Comparison of ENCODE assay signal across 23 cellular contexts in the genomic region with DNA sequence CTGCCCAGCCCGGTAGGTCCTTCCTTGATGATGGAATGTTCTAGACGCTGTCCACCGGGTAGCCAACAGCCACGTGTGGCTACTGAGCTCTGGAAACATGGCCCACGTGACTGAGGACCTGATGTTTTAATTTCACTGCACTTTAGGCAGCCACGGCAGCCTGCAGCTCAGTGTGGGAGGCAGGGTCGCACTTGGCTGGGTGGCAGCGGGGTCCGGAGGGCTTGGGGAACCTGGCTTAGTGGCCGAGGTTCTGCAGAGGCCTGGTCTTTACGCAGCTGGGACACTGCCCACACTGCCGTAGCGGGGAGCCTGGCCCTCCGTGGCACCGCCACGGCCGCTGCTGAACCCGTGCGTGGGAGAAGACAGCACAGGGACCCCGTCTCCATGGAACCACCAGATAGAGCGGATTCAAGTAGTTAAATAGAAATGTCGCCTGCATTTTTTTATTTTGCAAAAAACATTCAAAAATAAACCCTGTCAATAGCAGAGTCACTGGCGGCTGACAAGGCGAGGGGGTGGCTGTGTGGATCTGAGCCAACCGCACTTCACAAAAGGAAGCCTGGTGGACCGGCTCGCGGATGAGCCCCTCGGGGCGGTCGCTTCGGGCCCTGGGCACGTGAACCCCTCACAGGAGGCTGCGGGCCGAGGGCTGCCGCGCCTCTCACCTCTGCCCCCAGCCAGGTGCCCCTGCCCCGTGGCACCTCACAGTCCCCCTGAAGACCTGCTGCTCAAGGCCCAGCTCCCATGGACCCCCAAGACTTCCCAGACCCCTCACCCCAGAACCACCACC. TPM values are rescaled to one million over a fixed set of nuclear protein-coding genes. Genes with fewer than 3 reads are reported as not detected.
DNase-seq lines count a peak whose midpoint lies in the region; ATAC-seq, FAIRE-seq and TF ChIP-seq lines count a peak whose summit lies in the region.
"Had no signal": no experiment of that assay in that cellular context is flagged by ENCODE, and none has a peak within 500 bp of the region (broad histone marks: within the 10 kb centered on the region; RNA-seq: fewer than 3 reads in every experiment).

No MANE protein-coding gene starts in this region.

- no peak overlapping the region for H2AK5ac ChIP-seq in H1 (ENCODE audit: low read depth, low read length)
- H2AK5ac ChIP-seq in neuronal stem cell (ENCODE audit: low read depth, low read length) = peak overlapping the region; percentile 92

- no peaks in the 10 kb centered on the region for H3K79me2 ChIP-seq in H1 (ENCODE audit: control insufficient read depth in 1 of 2, insufficient read depth in 2 of 2, low read length in 2 of 2)

- ATAC-seq in right cardiac atrium = peak in 1 of 2 donors; percentile 8
- ATAC-seq: HCT116 had no signal

- no peak overlapping the region for H2AFZ ChIP-seq in H1 (ENCODE audit: low read length)
- H2AFZ ChIP-seq in neuronal stem cell (ENCODE audit: low read length) = no peak overlapping the region
- H2AFZ ChIP-seq: GM23248 had no signal

- H3K36me3 ChIP-seq in H1 (ENCODE audit: control insufficient read depth in 2 of 4, insufficient read depth in 4 of 4, low read length in 3 of 4) (peaks cover 0 to 10% (median 0%) of the 10 kb centered on the region in 4 experiments; a peak in 3 of 8 replicates), neuronal stem cell (replicated peaks in 1 of 2; ENCODE audit: control insufficient read depth in 2 of 2, insufficient read depth in 2 of 2, low read length in 2 of 2) (peaks cover 0 to 2% of the 10 kb centered on the region in 2 donors), suprapubic skin (no peaks in the 10 kb centered on the region)
- H3K36me3 ChIP-seq: BE2C had no signal

- H2BK5ac ChIP-seq in H1 (ENCODE audit: low read depth, low read length) (0 out of 2 replicates have a peak overlapping the region, but pooled peaks have one; percentile 56), neuronal stem cell (ENCODE audit: low read length) (no peak overlapping the region)

- no peaks in the 10 kb centered on the region for H3K27me3 ChIP-seq in right cardiac atrium (ENCODE audit: control insufficient read depth, insufficient read depth)
- H3K27me3 ChIP-seq in H1 (replicated peaks in 1 of 4; ENCODE audit: control insufficient read depth in 3 of 4, extremely low read depth in 1 of 4, insufficient read depth in 3 of 4, low read length in 3 of 4) = no peaks in the 10 kb centered on the region; a peak in 1 of 7 replicates
- no peaks in the 10 kb centered on the region for H3K27me3 ChIP-seq in neuronal stem cell (ENCODE audit: control insufficient read depth in 3 of 3, insufficient read depth in 3 of 3, low read depth in 1 of 3, low read length in 3 of 3)
- peaks cover 65% of the 10 kb centered on the region for H3K27me3 ChIP-seq in suprapubic skin

- no peak overlapping the region for H3K4me3 ChIP-seq in right cardiac atrium (ENCODE audit: low read length)
- H3K4me3 ChIP-seq in H1 (ENCODE audit: extremely low read depth in 1 of 4, insufficient read depth in 2 of 4, low read depth in 3 of 4, low read length in 4 of 4) = no peak overlapping the region
- no peak overlapping the region for H3K4me3 ChIP-seq in neuronal stem cell (ENCODE audit: low read length in 2 of 2)
- no peak overlapping the region for H3K4me3 ChIP-seq in suprapubic skin
- H3K4me3 ChIP-seq: GM23248 had no signal

- no peak overlapping the region for H2BK12ac ChIP-seq in H1 (ENCODE audit: low read depth, low read length)
- peak overlapping the region; percentile 84 for H2BK12ac ChIP-seq in neuronal stem cell (ENCODE audit: low read length)

- H3K23ac ChIP-seq in H1 (ENCODE audit: insufficient read length) (no peak overlapping the region), neuronal stem cell (ENCODE audit: low read depth, low read length, poor library complexity) (peak overlapping the region; percentile 65)

- no peak overlapping the region for H4K91ac ChIP-seq in H1 (replicated peaks; ENCODE audit: insufficient read length, low read length)
- no peak overlapping the region for H4K91ac ChIP-seq in neuronal stem cell (ENCODE audit: low read depth, low read length, poor library complexity)

- H3K9ac ChIP-seq in H1 (replicated peaks in 1 of 4; ENCODE audit: extremely low read depth in 1 of 4, low read depth in 3 of 4, low read length in 3 of 4) = peak overlapping the region in 1 of 4 experiments; percentile 18; a peak in 2 of 7 replicates
- H3K9ac ChIP-seq in neuronal stem cell (ENCODE audit: low read depth, low read length, poor library complexity) = no peak overlapping the region
- H3K9ac ChIP-seq: GM23248 had no signal

- POLR2A ChIA-PET in H1 (lab: Charles Lee; ENCODE audit: partially characterized antibody) = interaction anchor here (1.2 to 2.1 kb wide), 3 partner anchors 9 to 149 kb away, joined by 3 to 6 read pairs (median 6); no protein-coding TSS in a partner anchor

- TF ChIP-seq RAD21 in Ishikawa (IDR thresholded peaks at IDR 0.05; ENCODE audit: low read depth) = no peak
- TF ChIP-seq RAD21 in H1 (IDR thresholded peaks at IDR 0.05 in 1 of 2, conservative IDR thresholded peaks at IDR 0.05 in 1 of 2; ENCODE audit: low read depth in 2 of 2, low read length in 2 of 2) = no peak

- no peak overlapping the region for H4K5ac ChIP-seq in H1 (ENCODE audit: insufficient read length, low read depth, low read length)

- H2BK120ac ChIP-seq in H1 (replicated peaks; ENCODE audit: low read depth, low read length) (no peak overlapping the region), neuronal stem cell (ENCODE audit: low read depth, low read length) (no peak overlapping the region)

- no peak overlapping the region for H2BK20ac ChIP-seq in H1 (ENCODE audit: low read length)

- no peak overlapping the region for H3K14ac ChIP-seq in H1 (ENCODE audit: insufficient read length)
- H3K14ac ChIP-seq in neuronal stem cell (ENCODE audit: low read length) = no peak overlapping the region

- TF ChIP-seq POLR2A in H1 (IDR thresholded peaks at IDR 0.05; ENCODE audit: control extremely low read depth in 1 of 2, low read depth in 2 of 2, low read length in 2 of 2) (no peak), suprapubic skin (IDR thresholded peaks at IDR 0.05) (no peak)

- H3K79me1 ChIP-seq in H1 (ENCODE audit: low read depth, low read length) (no peaks in the 10 kb centered on the region), neuronal stem cell (ENCODE audit: low read depth, low read length) (peaks cover 3% of the 10 kb centered on the region)

- DNase-seq in right cardiac atrium = peak in 2 of 3 donors; percentile 22 to 52
- no peak for DNase-seq in cardiac septum (ENCODE audit: low spot score)
- DNase-seq in H1 (ENCODE audit: low read depth in 1 of 2, low spot score in 2 of 2) = no peak
- no peak for DNase-seq in neuronal stem cell (ENCODE audit: low spot score)
- no peak for DNase-seq in putamen (ENCODE audit: low spot score)
- no peak for DNase-seq in NK-92 (lab: John Stamatoyannopoulos, UW; ENCODE audit: unreplicated experiment)
- no peak for DNase-seq in suprapubic skin (ENCODE audit: low spot score in 2 of 2)
- DNase-seq: 8988T; BE2C; CD4-positive, CD25-positive, alpha-beta regulatory T cell; CD8-positive, alpha-beta memory T cell; COR-L47; GM23248; HFFc6 had no signal

- intact Hi-C loops in right cardiac atrium (cut with DNase I) (no loop called here), cardiac septum (cut with DNase I) (no loop called here)

- H3K18ac ChIP-seq in H1 (ENCODE audit: extremely low read depth, low read length) (no peak overlapping the region), neuronal stem cell (ENCODE audit: low read length) (no peak overlapping the region)

- CTCF ChIA-PET in H1 (lab: Charles Lee; ENCODE audit: partially characterized antibody) = interaction anchor here (0.7 to 3.4 kb wide), 2 partner anchors 10 to 61 kb away, joined by 3 to 11 read pairs; no protein-coding TSS in a partner anchor

- no peak overlapping the region for H3K4ac ChIP-seq in H1 (replicated peaks; ENCODE audit: insufficient read length, low read depth, low read length)
- peak overlapping the region; percentile 23 for H3K4ac ChIP-seq in neuronal stem cell (ENCODE audit: low read length)

- no peaks in the 10 kb centered on the region for H3K9me3 ChIP-seq in right cardiac atrium (ENCODE audit: control insufficient read depth, low read length)
- H3K9me3 ChIP-seq in H1 (ENCODE audit: insufficient read depth in 2 of 2, low read depth in 1 of 2, low read length in 1 of 2) = no peaks in the 10 kb centered on the region; a peak in 1 of 4 replicates
- H3K9me3 ChIP-seq in neuronal stem cell (replicated peaks in 1 of 2; ENCODE audit: control insufficient read depth in 2 of 2, insufficient read depth in 1 of 2, low read depth in 1 of 2, low read length in 2 of 2) = peaks cover 0 to 5% of the 10 kb centered on the region in 2 donors
- H3K9me3 ChIP-seq in suprapubic skin = no peaks in the 10 kb centered on the region
- H3K9me3 ChIP-seq: BE2C had no signal

- H2BK15ac ChIP-seq in H1 (ENCODE audit: low read length) (no peak overlapping the region), neuronal stem cell (ENCODE audit: low read length) (no peak overlapping the region)

- no peak overlapping the region for H3K56ac ChIP-seq in H1 (replicated peaks; ENCODE audit: insufficient read length, low read depth, low read length)

- peaks cover 2 to 7% of the 10 kb centered on the region in 2 experiments for H4K20me1 ChIP-seq in H1 (replicated peaks in 1 of 2; ENCODE audit: control insufficient read depth in 1 of 2, insufficient read depth in 2 of 2, low read length in 2 of 2)

- TF ChIP-seq EP300 in Ishikawa (IDR thresholded peaks at IDR 0.05; ENCODE audit: borderline replicate concordance) (no peak), H1 (IDR thresholded peaks at IDR 0.05; ENCODE audit: borderline replicate concordance in 1 of 2, low read depth in 2 of 2, low read length in 2 of 2) (no peak), suprapubic skin (IDR thresholded peaks at IDR 0.05) (no peak)

- no peak overlapping the region for H3K27ac ChIP-seq in right cardiac atrium (ENCODE audit: low read length)
- no peak overlapping the region for H3K27ac ChIP-seq in H1 (ENCODE audit: low read depth, low read length)
- H3K27ac ChIP-seq in neuronal stem cell (replicated peaks; ENCODE audit: low read length) = no peak overlapping the region
- no peak overlapping the region for H3K27ac ChIP-seq in suprapubic skin
- H3K27ac ChIP-seq: GM23248 had no signal

- H4K8ac ChIP-seq in H1 (ENCODE audit: extremely low read depth, insufficient read depth, low read length) (no peak overlapping the region), neuronal stem cell (ENCODE audit: low read depth, low read length) (peak overlapping the region; percentile 96)

- TF ChIP-seq CTCF in H1 (IDR thresholded peaks at IDR 0.05; ENCODE audit: control extremely low read depth in 1 of 3, insufficient read depth in 1 of 3, low read depth in 1 of 3, low read length in 3 of 3) (no peak), suprapubic skin (IDR thresholded peaks at IDR 0.05) (no peak)

- WGBS in right cardiac atrium = 90% methylated on average over 38 of the region's 38 CpGs
- WGBS in H1 (ENCODE audit: extremely low coverage in 1 of 2, insufficient coverage in 1 of 2, insufficient read length in 1 of 2, insufficient replicate concordance in 2 of 2, low coverage in 1 of 2, low lambda C conversion rate in 2 of 2, missing lambda C conversion rate in 1 of 2), 2 experiments = 88% methylated on average over 29 of the region's 38 CpGs; no CpG with 5 or more reads in 1 of the 2 experiments
- WGBS in neuronal stem cell (ENCODE audit: extremely low coverage in 2 of 2, insufficient read length in 2 of 2, insufficient replicate concordance in 1 of 2), 2 donors = no CpG with 5 or more reads among the region's 38 CpGs
- 87% methylated on average over 30 of the region's 38 CpGs for WGBS in suprapubic skin

- FAIRE-seq in H1 (lab: Jason Lieb, UNC) = no peak
- FAIRE-seq: D721Med, G401.6, GM12891, GM19239, H54, HTR-8/SVneo had no signal

- H3K23me2 ChIP-seq in H1 (ENCODE audit: low read depth, low read length) = peaks cover 5% of the 10 kb centered on the region; the same call in 1 of the 2 replicates

- H3K4me1 ChIP-seq in right cardiac atrium (ENCODE audit: control insufficient read depth, insufficient read depth, low read length) = no peaks in the 10 kb centered on the region
- no peaks in the 10 kb centered on the region for H3K4me1 ChIP-seq in H1 (replicated peaks in 1 of 4; ENCODE audit: control insufficient read depth in 3 of 4, insufficient read depth in 4 of 4, low read length in 3 of 4)
- H3K4me1 ChIP-seq in neuronal stem cell (ENCODE audit: control insufficient read depth in 2 of 2, insufficient read depth in 1 of 2, low read depth in 1 of 2, low read length in 2 of 2) = peaks cover 2 to 4% of the 10 kb centered on the region in 2 donors
- H3K4me1 ChIP-seq in suprapubic skin = peaks cover 9% of the 10 kb centered on the region
- H3K4me1 ChIP-seq: BE2C had no signal

- H3K4me2 ChIP-seq in H1 (ENCODE audit: insufficient read depth in 1 of 2, low read depth in 2 of 2, low read length in 2 of 2) = no peak overlapping the region
- peak overlapping the region; percentile 11 for H3K4me2 ChIP-seq in neuronal stem cell (ENCODE audit: insufficient read depth, low read length, poor library complexity, severe bottlenecking)

RNA-seq across cellular contexts. Expression of gene UTF1, which starts 25.6 kb away (rescaled TPM):
- not detected for total RNA-seq in right cardiac atrium
- not detected for polyA plus RNA-seq in right cardiac atrium
- total RNA-seq in cardiac septum = not detected
- 21.7 and 21.8 TPM in 2 replicates for total RNA-seq in H1 (2021; fragmentation: NEBNext Ultra II Directional; extraction: Animal tissue kit (Norgen Biotek cat#: 25700))
- polyA plus RNA-seq in H1 (2011; rRNA removed) = 0.47 and 0.97 TPM in 2 replicates
- 0.56 TPM for polyA plus RNA-seq in H1 (2011; cell fraction: cytosol; rRNA removed)
- 3.0 TPM for polyA plus RNA-seq in H1 (2011; cell fraction: nucleus; rRNA removed)
- 4.6 to 12.2 TPM (median 10.6 TPM) in 4 replicates for polyA plus RNA-seq in H1 (2012, experiment 1 of 2)
- polyA plus RNA-seq in H1 (2012, experiment 2 of 2) = 0.80 TPM
- polyA plus RNA-seq in H1 (2013, experiment 1 of 2) = 23.8 TPM
- polyA plus RNA-seq in H1 (2013, experiment 2 of 2) = 24.8 TPM
- not detected in 2 replicates for polyA minus RNA-seq in H1 (2011; rRNA and poly(A)+ RNA removed)
- polyA minus RNA-seq in H1 (2011; cell fraction: cytosol; rRNA and poly(A)+ RNA removed) = 6.3 TPM
- 4.3 TPM for polyA minus RNA-seq in H1 (2011; cell fraction: nucleus; rRNA and poly(A)+ RNA removed)
- polyA plus RNA-seq in neuronal stem cell (2013, experiment 1 of 2) = 0.35 TPM
- 0.33 TPM for polyA plus RNA-seq in neuronal stem cell (2013, experiment 2 of 2)
- not detected for total RNA-seq in suprapubic skin
- total RNA-seq: CD4-positive, CD25-positive, alpha-beta regulatory T cell; CD8-positive, alpha-beta memory T cell; GM23248; HFFc6 had no signal
- polyA plus RNA-seq: CD4-positive, CD25-positive, alpha-beta regulatory T cell; CD8-positive, alpha-beta memory T cell; GM23248; IgD-negative memory B cell had no signal

RNA-seq across cellular contexts. Expression of gene VENTX, which starts 33.2 kb away (rescaled TPM):
- total RNA-seq in right cardiac atrium (under 1 TPM; 0.45 to 0.89 (median 0.68) TPM), cardiac septum (0.40 TPM), suprapubic skin (1 to 10 TPM in 1 of 4 donors, under 1 TPM in 2, not detected in 1; 0.17 to 2.3 (median 0.21) TPM)
- polyA plus RNA-seq in right cardiac atrium (0.48 TPM), H1 (2011; rRNA removed) (5.6 and 7.8 TPM in 2 replicates)
- total RNA-seq in H1 (2021; fragmentation: NEBNext Ultra II Directional; extraction: Animal tissue kit (Norgen Biotek cat#: 25700)) = 4.7 and 5.6 TPM in 2 replicates
- polyA plus RNA-seq in H1 (2011; cell fraction: cytosol; rRNA removed) = 4.6 TPM
- 17.4 TPM for polyA plus RNA-seq in H1 (2011; cell fraction: nucleus; rRNA removed)
- polyA plus RNA-seq in H1 (2012, experiment 1 of 2) = 3.4 to 5.9 TPM (median 5.1 TPM) in 4 replicates
- 3.8 TPM for polyA plus RNA-seq in H1 (2012, experiment 2 of 2)
- polyA plus RNA-seq in H1 (2013, experiment 1 of 2) = 3.8 TPM
- 3.5 TPM for polyA plus RNA-seq in H1 (2013, experiment 2 of 2)
- 1.6 and 1.7 TPM in 2 replicates for polyA minus RNA-seq in H1 (2011; rRNA and poly(A)+ RNA removed)
- 5.8 TPM for polyA minus RNA-seq in H1 (2011; cell fraction: cytosol; rRNA and poly(A)+ RNA removed)
- 6.0 TPM for polyA minus RNA-seq in H1 (2011; cell fraction: nucleus; rRNA and poly(A)+ RNA removed)
- polyA plus RNA-seq in neuronal stem cell (2013, experiment 1 of 2) = 0.42 TPM
- polyA plus RNA-seq in neuronal stem cell (2013, experiment 2 of 2) = 0.35 TPM
- total RNA-seq: CD4-positive, CD25-positive, alpha-beta regulatory T cell; CD8-positive, alpha-beta memory T cell; GM23248; HFFc6 had no signal
- polyA plus RNA-seq: CD4-positive, CD25-positive, alpha-beta regulatory T cell; CD8-positive, alpha-beta memory T cell; GM23248; IgD-negative memory B cell had no signal

RNA-seq across cellular contexts. Expression of gene KNDC1, which starts 44.4 kb away (rescaled TPM):
- total RNA-seq in right cardiac atrium = 1 to 10 TPM in 2 of 4 donors, under 1 TPM in 2; 0.41 to 1.4 (median 0.91) TPM
- 0.23 TPM for polyA plus RNA-seq in right cardiac atrium
- total RNA-seq in cardiac septum = 0.05 TPM
- total RNA-seq in H1 (2021; fragmentation: NEBNext Ultra II Directional; extraction: Animal tissue kit (Norgen Biotek cat#: 25700)) = 16.7 and 19.3 TPM in 2 replicates
- polyA plus RNA-seq in H1 (2011; rRNA removed) = 7.5 and 10.4 TPM in 2 replicates
- polyA plus RNA-seq in H1 (2011; cell fraction: cytosol; rRNA removed) = 8.2 TPM
- 24.2 TPM for polyA plus RNA-seq in H1 (2011; cell fraction: nucleus; rRNA removed)
- 10.6 to 18.0 TPM (median 14.3 TPM) in 4 replicates for polyA plus RNA-seq in H1 (2012, experiment 1 of 2)
- 7.0 TPM for polyA plus RNA-seq in H1 (2012, experiment 2 of 2)
- polyA plus RNA-seq in H1 (2013, experiment 1 of 2) = 6.2 TPM
- polyA plus RNA-seq in H1 (2013, experiment 2 of 2) = 5.8 TPM
- polyA minus RNA-seq in H1 (2011; rRNA and poly(A)+ RNA removed) = 14.2 and 17.3 TPM in 2 replicates
- 9.8 TPM for polyA minus RNA-seq in H1 (2011; cell fraction: cytosol; rRNA and poly(A)+ RNA removed)
- polyA minus RNA-seq in H1 (2011; cell fraction: nucleus; rRNA and poly(A)+ RNA removed) = 27.6 TPM
- 6.4 TPM for polyA plus RNA-seq in neuronal stem cell (2013, experiment 1 of 2)
- polyA plus RNA-seq in neuronal stem cell (2013, experiment 2 of 2) = 6.1 TPM
- 1 to 10 TPM in 1 of 4 donors, under 1 TPM in 3; 0.08 to 2.5 (median 0.58) TPM for total RNA-seq in suprapubic skin
- total RNA-seq: CD8-positive, alpha-beta memory T cell had no signal
- polyA plus RNA-seq: CD4-positive, CD25-positive, alpha-beta regulatory T cell had no signal

Comparison
In these comparisons a context has a peak if more than half of its experiments do, and no peak if none do; other contexts are left out.
1. DNase-seq: peak in right cardiac atrium (2 of 3); none in cardiac septum (single experiment), H1 (0 of 2), neuronal stem cell (single experiment), putamen (single experiment), NK-92 (single experiment) and suprapubic skin (0 of 2).
2. RNA of gene UTF1, which starts 25.6 kb away (total RNA-seq): 21.7 to 21.8 TPM in H1; not detected in right cardiac atrium, not detected in cardiac septum (single experiment) and not detected in suprapubic skin; every median in the first group is over 10 times any median in the second.